Comparison of ENCODE assay signal across 8 cellular contexts in the genomic region with DNA sequence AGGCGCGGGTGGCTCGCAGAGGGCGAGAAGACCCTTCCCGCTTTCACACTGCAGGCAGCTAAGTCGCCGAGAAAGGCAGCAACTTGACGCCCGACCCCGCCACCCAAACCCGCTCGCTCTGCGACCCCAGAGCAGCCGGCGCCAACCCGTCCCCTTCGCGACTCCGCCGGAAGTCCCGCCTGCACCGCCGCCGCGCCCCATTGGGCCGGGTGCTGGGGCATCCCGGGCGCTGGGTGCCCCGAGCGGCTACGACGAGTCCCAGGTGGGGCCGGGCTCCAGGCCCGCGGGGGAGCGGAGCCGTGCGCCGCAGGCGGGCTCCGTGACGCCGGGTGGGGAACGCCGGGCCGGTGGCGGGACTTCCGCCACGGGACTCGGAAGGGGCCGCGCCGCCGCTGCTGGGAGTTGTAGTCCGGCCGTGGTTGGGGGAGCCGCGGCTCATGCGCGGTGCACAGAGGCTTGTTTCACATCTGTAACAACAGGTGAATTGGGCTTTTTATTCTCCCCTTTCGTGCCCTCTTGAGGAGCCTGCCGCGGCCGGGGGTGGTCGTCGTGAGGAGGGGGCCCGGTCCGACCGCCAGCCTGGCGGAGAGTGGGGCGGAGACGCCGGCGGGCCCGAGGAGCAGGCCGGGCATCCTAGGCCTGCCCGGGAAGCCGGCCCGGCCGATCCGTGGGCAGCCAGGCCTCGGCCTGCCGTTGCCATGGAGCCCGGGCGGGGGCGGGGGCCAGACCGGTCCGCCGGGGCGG. TPM values are rescaled to one million over a fixed set of nuclear protein-coding genes. Genes with fewer than 3 reads are reported as not detected.
A peak's percentile ranks its signal among the peaks of the same experiment; 100 is the strongest.
DNase-seq lines count a peak whose midpoint lies in the region; ATAC-seq lines count a peak whose summit lies in the region.

A gene with protein sequence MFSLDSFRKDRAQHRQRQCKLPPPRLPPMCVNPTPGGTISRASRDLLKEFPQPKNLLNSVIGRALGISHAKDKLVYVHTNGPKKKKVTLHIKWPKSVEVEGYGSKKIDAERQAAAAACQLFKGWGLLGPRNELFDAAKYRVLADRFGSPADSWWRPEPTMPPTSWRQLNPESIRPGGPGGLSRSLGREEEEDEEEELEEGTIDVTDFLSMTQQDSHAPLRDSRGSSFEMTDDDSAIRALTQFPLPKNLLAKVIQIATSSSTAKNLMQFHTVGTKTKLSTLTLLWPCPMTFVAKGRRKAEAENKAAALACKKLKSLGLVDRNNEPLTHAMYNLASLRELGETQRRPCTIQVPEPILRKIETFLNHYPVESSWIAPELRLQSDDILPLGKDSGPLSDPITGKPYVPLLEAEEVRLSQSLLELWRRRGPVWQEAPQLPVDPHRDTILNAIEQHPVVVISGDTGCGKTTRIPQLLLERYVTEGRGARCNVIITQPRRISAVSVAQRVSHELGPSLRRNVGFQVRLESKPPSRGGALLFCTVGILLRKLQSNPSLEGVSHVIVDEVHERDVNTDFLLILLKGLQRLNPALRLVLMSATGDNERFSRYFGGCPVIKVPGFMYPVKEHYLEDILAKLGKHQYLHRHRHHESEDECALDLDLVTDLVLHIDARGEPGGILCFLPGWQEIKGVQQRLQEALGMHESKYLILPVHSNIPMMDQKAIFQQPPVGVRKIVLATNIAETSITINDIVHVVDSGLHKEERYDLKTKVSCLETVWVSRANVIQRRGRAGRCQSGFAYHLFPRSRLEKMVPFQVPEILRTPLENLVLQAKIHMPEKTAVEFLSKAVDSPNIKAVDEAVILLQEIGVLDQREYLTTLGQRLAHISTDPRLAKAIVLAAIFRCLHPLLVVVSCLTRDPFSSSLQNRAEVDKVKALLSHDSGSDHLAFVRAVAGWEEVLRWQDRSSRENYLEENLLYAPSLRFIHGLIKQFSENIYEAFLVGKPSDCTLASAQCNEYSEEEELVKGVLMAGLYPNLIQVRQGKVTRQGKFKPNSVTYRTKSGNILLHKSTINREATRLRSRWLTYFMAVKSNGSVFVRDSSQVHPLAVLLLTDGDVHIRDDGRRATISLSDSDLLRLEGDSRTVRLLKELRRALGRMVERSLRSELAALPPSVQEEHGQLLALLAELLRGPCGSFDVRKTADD (plus strand): TSS at position 405 of the 744 bp plus-strand sequence. CDS start 7,546 bp downstream, outside the sequence.

- H3K4me3 ChIP-seq in SJSA1 (peak within 1 kb of the TSS; percentile 74), neuronal stem cell (ENCODE audit: low read length in 2 of 2) (peak within 1 kb of the TSS; percentile 87 to 95), subcutaneous abdominal adipose tissue (ENCODE audit: low read depth in 1 of 5, low read length in 5 of 5) (peak within 1 kb of the TSS; percentile 80 to 92 (median 85))

- peak within 1 kb of the TSS; percentile 96 for H3K18ac ChIP-seq in neuronal stem cell (ENCODE audit: low read length)

- H4K91ac ChIP-seq in neuronal stem cell (ENCODE audit: low read depth, low read length, poor library complexity) = no peak within 1 kb of the TSS

- peak within 1 kb of the TSS; percentile 78 for H3K4me2 ChIP-seq in neuronal stem cell (ENCODE audit: insufficient read depth, low read length, poor library complexity, severe bottlenecking)

- H3K9me3 ChIP-seq in SJSA1 (replicated peaks) = no peaks in the 10 kb centered on the region
- no peaks in the 10 kb centered on the region for H3K9me3 ChIP-seq in neuronal stem cell (replicated peaks in 1 of 2; ENCODE audit: control insufficient read depth in 2 of 2, insufficient read depth in 1 of 2, low read depth in 1 of 2, low read length in 2 of 2)
- H3K9me3 ChIP-seq in subcutaneous abdominal adipose tissue (ENCODE audit: control insufficient read depth in 5 of 5, low read length in 5 of 5) = no peaks in the 10 kb centered on the region

- H3K4me1 ChIP-seq in SJSA1 (replicated peaks) (peaks cover 13% of the 10 kb centered on the region), neuronal stem cell (ENCODE audit: control insufficient read depth in 2 of 2, insufficient read depth in 1 of 2, low read depth in 1 of 2, low read length in 2 of 2) (peaks cover 3 to 6% of the 10 kb centered on the region in 2 donors), subcutaneous abdominal adipose tissue (ENCODE audit: control insufficient read depth in 5 of 5, insufficient read depth in 5 of 5, low read length in 5 of 5) (peaks cover 4 to 18% (median 11%) of the 10 kb centered on the region in 5 donors)

- H3K23ac ChIP-seq in neuronal stem cell (ENCODE audit: low read depth, low read length, poor library complexity) = peak within 1 kb of the TSS; percentile 92

- no peak within 1 kb of the TSS for H2BK12ac ChIP-seq in neuronal stem cell (ENCODE audit: low read length)

- ATAC-seq in GM21723 (IDR thresholded peaks at IDR 0.05; ENCODE audit: unreplicated experiment) = peak; percentile 90

- no CpG with 5 or more reads among the region's 90 CpGs for WGBS in neuronal stem cell (ENCODE audit: extremely low coverage in 2 of 2, insufficient read length in 2 of 2, insufficient replicate concordance in 1 of 2), 2 donors

- H2AK5ac ChIP-seq in neuronal stem cell (ENCODE audit: low read depth, low read length) = peak within 1 kb of the TSS; percentile 36

- no peak within 1 kb of the TSS for H3K4ac ChIP-seq in neuronal stem cell (ENCODE audit: low read length)

- peak; percentile 87 for DNase-seq in EH (ENCODE audit: low read depth)
- DNase-seq in KBM-7 = peak; percentile 86
- DNase-seq in SJSA1 (ENCODE audit: low read depth in 1 of 2, low spot score in 2 of 2) = peak; percentile 79 to 86
- DNase-seq in activated naive CD4-positive, alpha-beta T cell treated with Interleukin-2 at 50 U/mL for 16 hours = peak; percentile 86
- peak; percentile 64 for DNase-seq in foreskin melanocyte
- peak; percentile 82 for DNase-seq in neuronal stem cell (ENCODE audit: low spot score)

- H2BK5ac ChIP-seq in neuronal stem cell (ENCODE audit: low read length) = peak within 1 kb of the TSS; percentile 83

- H2BK15ac ChIP-seq in neuronal stem cell (ENCODE audit: low read length) = no peak within 1 kb of the TSS

- peak within 1 kb of the TSS; percentile 96 for H4K8ac ChIP-seq in neuronal stem cell (ENCODE audit: low read depth, low read length)

- H3K27ac ChIP-seq in SJSA1 (peak within 1 kb of the TSS; percentile 97), neuronal stem cell (replicated peaks; ENCODE audit: low read length) (peak within 1 kb of the TSS; percentile 95), subcutaneous abdominal adipose tissue (ENCODE audit: low read depth, low read length) (peak within 1 kb of the TSS; percentile 99)

- no peak within 1 kb of the TSS for H2BK120ac ChIP-seq in neuronal stem cell (ENCODE audit: low read depth, low read length)

- H3K79me1 ChIP-seq in neuronal stem cell (ENCODE audit: low read depth, low read length) = no peaks in the 10 kb centered on the region

- peak within 1 kb of the TSS; percentile 73 for H3K14ac ChIP-seq in neuronal stem cell (ENCODE audit: low read length)

- H2AFZ ChIP-seq in neuronal stem cell (ENCODE audit: low read length) = peak within 1 kb of the TSS; percentile 99

- H3K27me3 ChIP-seq in SJSA1 (replicated peaks) (no peaks in the 10 kb centered on the region), neuronal stem cell (ENCODE audit: control insufficient read depth in 3 of 3, insufficient read depth in 3 of 3, low read depth in 1 of 3, low read length in 3 of 3) (no peaks in the 10 kb centered on the region), subcutaneous abdominal adipose tissue (ENCODE audit: control insufficient read depth in 5 of 5, insufficient read depth in 4 of 5, low read length in 5 of 5) (no peaks in the 10 kb centered on the region)

- H3K36me3 ChIP-seq in SJSA1 (peaks cover 11% of the 10 kb centered on the region; the same call in 1 of the 2 replicates), neuronal stem cell (replicated peaks in 1 of 2; ENCODE audit: control insufficient read depth in 2 of 2, insufficient read depth in 2 of 2, low read length in 2 of 2) (peaks cover 6 to 32% of the 10 kb centered on the region in 2 donors), subcutaneous abdominal adipose tissue (ENCODE audit: control insufficient read depth in 5 of 5, insufficient read depth in 5 of 5, low read length in 5 of 5) (peaks cover 0 to 3% (median 2%) of the 10 kb centered on the region in 5 donors)

- in situ Hi-C loops in KBM-7 (cut with MboI; ENCODE audit: low pct_unique_long_range_greater_than_20kb, low sequenced_read_pairs) = no loop called here

- H3K9ac ChIP-seq in neuronal stem cell (ENCODE audit: low read depth, low read length, poor library complexity) = peak within 1 kb of the TSS; percentile 94
- H3K9ac ChIP-seq in subcutaneous abdominal adipose tissue (ENCODE audit: low read length in 5 of 5) = peak within 1 kb of the TSS; percentile 88 to 99 (median 96)

RNA-seq across cellular contexts. Expression of the gene that starts here (rescaled TPM):
- total RNA-seq in SJSA1 (2014; rRNA removed; shearing (Covaris generic)) = 45.0 and 70.6 TPM in 2 replicates
- 60.2 TPM for polyA plus RNA-seq in neuronal stem cell (2013, experiment 1 of 2)
- polyA plus RNA-seq in neuronal stem cell (2013, experiment 2 of 2) = 61.6 TPM

Comparison
In these comparisons a context has a peak if more than half of its experiments do, and no peak if none do; other contexts are left out.
1. Peak in every context shown above with its lines: DNase-seq, ATAC-seq, H3K4me3 ChIP-seq and H3K27ac ChIP-seq.